In the genomic region with DNA sequence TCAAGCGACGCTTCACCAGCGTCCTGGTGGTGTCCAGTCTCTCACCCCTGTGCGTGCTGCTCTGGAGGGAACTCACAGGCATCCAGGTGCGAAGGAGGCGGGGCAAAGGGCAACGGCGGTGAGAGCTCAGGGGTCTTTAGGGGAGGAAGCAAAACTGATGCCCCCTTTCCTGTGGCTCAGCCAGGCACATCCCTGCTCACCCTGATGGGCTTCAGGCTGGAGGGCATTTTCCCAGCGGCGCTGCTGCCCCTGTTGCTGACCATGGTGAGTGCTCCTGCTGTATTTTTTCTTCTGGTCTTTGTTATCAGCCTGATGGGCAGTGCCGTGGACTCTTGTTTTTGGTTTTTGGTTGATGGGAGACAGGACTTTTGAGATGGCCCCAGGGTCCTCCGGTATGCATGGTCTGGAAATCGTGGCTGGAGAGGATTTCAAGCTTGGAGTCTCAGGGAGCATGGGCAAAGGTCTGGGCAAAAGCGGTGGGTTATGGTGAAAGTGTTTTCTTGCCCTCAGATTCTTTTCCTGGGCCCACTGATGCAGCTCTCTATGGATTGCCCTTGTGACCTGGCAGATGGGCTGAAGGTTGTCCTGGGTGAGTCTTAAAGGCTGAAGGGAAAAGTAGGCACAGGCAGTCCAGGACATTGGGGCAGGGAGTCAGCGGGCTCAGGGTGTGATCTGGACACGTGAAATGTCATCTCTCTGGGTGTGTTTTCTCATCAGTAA, we compare ENCODE assay signal across 8 cellular contexts. TPM values are rescaled to one million over a fixed set of nuclear protein-coding genes. Genes with fewer than 3 reads are reported as not detected.
DNase-seq lines count a peak whose midpoint lies in the region; ATAC-seq lines count a peak whose summit lies in the region.

No MANE protein-coding gene starts in this region.

- peaks cover 30% of the 10 kb centered on the region for H3K36me3 ChIP-seq in iPS-15b (ENCODE audit: control insufficient read depth, insufficient read depth, low read length)

- peak overlapping the region; percentile 93 for H3K4me3 Mint-ChIP-seq in activated CD4-positive, alpha-beta memory T cell treated with anti-CD3 and anti-CD28 coated beads, Interleukin-2, amount 10 ng/mL, durations not matched to agents 7 days and 5 days
- H3K4me3 Mint-ChIP-seq in stimulated activated naive CD8-positive, alpha-beta T cell treated with anti-CD3 and anti-CD28 coated beads, Interleukin-15, amount 100 ng/mL, for 72 hours, result peak overlapping the region; percentile 95 to 97

- H3K9me3 Mint-ChIP-seq in activated CD4-positive, alpha-beta memory T cell treated with anti-CD3 and anti-CD28 coated beads, Interleukin-2, amount 10 ng/mL, durations not matched to agents 7 days and 5 days, result no peaks in the 10 kb centered on the region
- no peaks in the 10 kb centered on the region for H3K9me3 Mint-ChIP-seq in stimulated activated naive CD8-positive, alpha-beta T cell treated with anti-CD3 and anti-CD28 coated beads, Interleukin-15, amount 100 ng/mL, for 72 hours

- H3K4me1 ChIP-seq in iPS-15b (ENCODE audit: control insufficient read depth, insufficient read depth, low read length), result peaks cover 8% of the 10 kb centered on the region

- peak overlapping the region; percentile 93 for H3K27ac Mint-ChIP-seq in activated CD4-positive, alpha-beta memory T cell treated with anti-CD3 and anti-CD28 coated beads, Interleukin-2, amount 10 ng/mL, durations not matched to agents 7 days and 5 days
- peak overlapping the region; percentile 96 to 98 for H3K27ac Mint-ChIP-seq in stimulated activated naive CD8-positive, alpha-beta T cell treated with anti-CD3 and anti-CD28 coated beads, Interleukin-15, amount 100 ng/mL, for 72 hours

- POLR2A ChIA-PET in activated CD4-positive, alpha-beta memory T cell treated with anti-CD3 and anti-CD28 coated beads, Interleukin-2, amount 10 ng/mL, durations not matched to agents 7 days and 5 days (lab: Charles Lee), result interaction anchor here (0.6 to 6.7 kb wide), 22 partner anchors 9 to 509 kb away, joined by 3 to 177 read pairs (median 5); a partner anchor contains a TSS

- no peak for ATAC-seq in stimulated activated naive CD8-positive, alpha-beta T cell treated with anti-CD3 and anti-CD28 coated beads, Interleukin-15, amount 100 ng/mL, for 72 hours
- no peak for ATAC-seq in GM19452 (IDR thresholded peaks at IDR 0.05; ENCODE audit: unreplicated experiment)

- H3K9me3 ChIP-seq in iPS-15b (ENCODE audit: control insufficient read depth, insufficient read depth, low read length), result no peaks in the 10 kb centered on the region

- H3K4me3 ChIP-seq in iPS-15b (ENCODE audit: low read depth, low read length), result peak overlapping the region; percentile 93

- DNase-seq in NCI-H2171 treated with DMSO at 0.1 percent for 48 hours (lab: John Stamatoyannopoulos, UW) (peak; percentile 44), NCI-H2171 (lab: John Stamatoyannopoulos, UW) (no peak), HPDE6-E6E7 (ENCODE audit: extremely low spot score) (no peak), DMS114 treated with DMSO at 0.1 percent for 48 hours (lab: John Stamatoyannopoulos, UW; ENCODE audit: unreplicated experiment) (no peak)
- DNase-seq in activated CD4-positive, alpha-beta memory T cell treated with anti-CD3 and anti-CD28 coated beads, Interleukin-2, amount 10 ng/mL, durations not matched to agents 7 days and 5 days, result no peak
- DNase-seq in stimulated activated naive CD8-positive, alpha-beta T cell treated with anti-CD3 and anti-CD28 coated beads, Interleukin-15, amount 100 ng/mL, for 72 hours, result peak in 1 of 2 donors; percentile 1

- CTCF ChIA-PET in activated CD4-positive, alpha-beta memory T cell treated with anti-CD3 and anti-CD28 coated beads, Interleukin-2, amount 10 ng/mL, durations not matched to agents 7 days and 5 days (lab: Charles Lee), result interaction anchor here (0.8 to 4.3 kb wide), 5 partner anchors 8 to 458 kb away, joined by 3 to 21 read pairs (median 5); no protein-coding TSS in a partner anchor

- H3K9ac ChIP-seq in iPS-15b (ENCODE audit: low read depth, low read length), result peak overlapping the region; percentile 88

- no peaks in the 10 kb centered on the region for H3K27me3 Mint-ChIP-seq in activated CD4-positive, alpha-beta memory T cell treated with anti-CD3 and anti-CD28 coated beads, Interleukin-2, amount 10 ng/mL, durations not matched to agents 7 days and 5 days
- no peaks in the 10 kb centered on the region for H3K27me3 Mint-ChIP-seq in stimulated activated naive CD8-positive, alpha-beta T cell treated with anti-CD3 and anti-CD28 coated beads, Interleukin-15, amount 100 ng/mL, for 72 hours

- H3K27me3 ChIP-seq in iPS-15b (ENCODE audit: control insufficient read depth, insufficient read depth, low read length), result no peaks in the 10 kb centered on the region

- peaks cover 57% of the 10 kb centered on the region for H3K4me1 Mint-ChIP-seq in activated CD4-positive, alpha-beta memory T cell treated with anti-CD3 and anti-CD28 coated beads, Interleukin-2, amount 10 ng/mL, durations not matched to agents 7 days and 5 days
- H3K4me1 Mint-ChIP-seq in stimulated activated naive CD8-positive, alpha-beta T cell treated with anti-CD3 and anti-CD28 coated beads, Interleukin-15, amount 100 ng/mL, for 72 hours, result peaks cover 56% of the 10 kb centered on the region

- peaks cover 34% of the 10 kb centered on the region for H3K36me3 Mint-ChIP-seq in activated CD4-positive, alpha-beta memory T cell treated with anti-CD3 and anti-CD28 coated beads, Interleukin-2, amount 10 ng/mL, durations not matched to agents 7 days and 5 days (ENCODE audit: low read depth)

RNA-seq across cellular contexts. Expression of a gene that starts 0.7 kb away (rescaled TPM):
- total RNA-seq in activated CD4-positive, alpha-beta memory T cell treated with anti-CD3 and anti-CD28 coated beads, Interleukin-2, amount 10 ng/mL, durations not matched to agents 7 days and 5 days, result 10 to 100 TPM; 21.2 to 22.0 TPM

RNA-seq across cellular contexts. Expression of a gene that starts 12.9 kb away (rescaled TPM):
- total RNA-seq in activated CD4-positive, alpha-beta memory T cell treated with anti-CD3 and anti-CD28 coated beads, Interleukin-2, amount 10 ng/mL, durations not matched to agents 7 days and 5 days, result 10 to 100 TPM; 23.2 to 28.3 TPM
